In genomic region chr15:96254168-96254567, GRCh38 we compare ENCODE assay signal across 19 cellular contexts.
A peak's percentile ranks its signal among the peaks of the same experiment; 100 is the strongest.
DNase-seq lines count a peak whose midpoint lies in the region; ATAC-seq and TF ChIP-seq lines count a peak whose summit lies in the region.
"Had no signal": no experiment of that assay in that cellular context is flagged by ENCODE, and none has a peak within 500 bp of the region (broad histone marks: within the 10 kb centered on the region; RNA-seq: fewer than 3 reads in every experiment).

No MANE protein-coding gene starts in this region.

- no CpG with 5 or more reads among the region's 6 CpGs for WGBS in mesendoderm (ENCODE audit: extremely low coverage, insufficient coverage, low lambda C conversion rate)

- H2BK5ac ChIP-seq in mesendoderm (ENCODE audit: low read length), result no peak overlapping the region

- DNase-seq in AG10803 (ENCODE audit: low read depth) (peak; percentile 20), HuH-7 (ENCODE audit: low spot score) (peak; percentile 23), epithelial cell of esophagus (ENCODE audit: low read depth) (peak; percentile 24), mesendoderm (peak; percentile 38), GM19240 (ENCODE audit: insufficient read length, low spot score) (no peak), NCI-H748 treated with DMSO at 0.1 percent for 48 hours (lab: John Stamatoyannopoulos, UW) (no peak), NCI-H446 (lab: John Stamatoyannopoulos, UW) (no peak)
- DNase-seq: C1 segment of cervical spinal cord, DMS53, HCEC 1CT, Karpas-422, MM.1S, NCI-H1092 treated with DMSO at 0.1 percent for 48 hours, NCI-H1694, NCI-H2227 treated with DMSO at 0.1 percent for 48 hours, NCI-H69, OCI-M1, RPMI8226 had no signal

- no peaks in the 10 kb centered on the region for H3K79me2 ChIP-seq in mesendoderm (ENCODE audit: control insufficient read depth, insufficient read depth, low read length)

- no peak overlapping the region for H3K56ac ChIP-seq in mesendoderm (ENCODE audit: low read length)

- H3K4me1 ChIP-seq in mesendoderm (ENCODE audit: control insufficient read depth, low read depth, low read length), result no peaks in the 10 kb centered on the region

- H3K4me3 ChIP-seq in AG10803 (ENCODE audit: low read length) (no peak overlapping the region), epithelial cell of esophagus (ENCODE audit: low read length) (no peak overlapping the region), mesendoderm (ENCODE audit: low read length) (no peak overlapping the region)

- no peak overlapping the region for H2BK15ac ChIP-seq in mesendoderm (replicated peaks; ENCODE audit: low read depth)

- H3K79me1 ChIP-seq in mesendoderm (ENCODE audit: low read length), result no peaks in the 10 kb centered on the region

- no peak overlapping the region for H4K5ac ChIP-seq in mesendoderm (ENCODE audit: low read length)

- no peak overlapping the region for H2BK120ac ChIP-seq in mesendoderm (ENCODE audit: low read depth, low read length)

- H3K27ac ChIP-seq in mesendoderm (ENCODE audit: low read depth, low read length), result no peak overlapping the region

- H3K9ac ChIP-seq in mesendoderm (ENCODE audit: low read length), result no peak overlapping the region

- TF ChIP-seq CTCF in AG10803 (conservative IDR thresholded peaks at IDR 0.05; ENCODE audit: low read length) (no peak), epithelial cell of esophagus (IDR thresholded peaks at IDR 0.05; ENCODE audit: insufficient read depth, low read depth, low read length, missing control alignments) (no peak)

- ATAC-seq in GM19452 (IDR thresholded peaks at IDR 0.05; ENCODE audit: unreplicated experiment), result no peak

- no peak overlapping the region for H3K4ac ChIP-seq in mesendoderm (ENCODE audit: low read depth, low read length)

- no peak overlapping the region for H2AK5ac ChIP-seq in mesendoderm (ENCODE audit: low read length)

- no peak overlapping the region for H3K18ac ChIP-seq in mesendoderm (ENCODE audit: low read length)

- no peak overlapping the region for H3K4me2 ChIP-seq in mesendoderm (ENCODE audit: low read length)

- H3K23ac ChIP-seq in mesendoderm (ENCODE audit: low read length), result no peak overlapping the region

- no peaks in the 10 kb centered on the region for H3K36me3 ChIP-seq in mesendoderm (ENCODE audit: control insufficient read depth, insufficient read depth, low read length)

- H3K27me3 ChIP-seq in mesendoderm (ENCODE audit: insufficient read depth, low read length, poor library complexity), result no peaks in the 10 kb centered on the region

- no peak overlapping the region for H4K8ac ChIP-seq in mesendoderm (ENCODE audit: low read depth, low read length)

Comparison
In these comparisons a context has a peak if more than half of its experiments do, and no peak if none do; other contexts are left out.
1. DNase-seq: peak in AG10803 (single experiment), HuH-7 (single experiment), epithelial cell of esophagus (single experiment) and mesendoderm (single experiment); none in GM19240 (single experiment), NCI-H748 treated with DMSO at 0.1 percent for 48 hours (single experiment) and NCI-H446 (0 of 2).